In the genomic region with DNA sequence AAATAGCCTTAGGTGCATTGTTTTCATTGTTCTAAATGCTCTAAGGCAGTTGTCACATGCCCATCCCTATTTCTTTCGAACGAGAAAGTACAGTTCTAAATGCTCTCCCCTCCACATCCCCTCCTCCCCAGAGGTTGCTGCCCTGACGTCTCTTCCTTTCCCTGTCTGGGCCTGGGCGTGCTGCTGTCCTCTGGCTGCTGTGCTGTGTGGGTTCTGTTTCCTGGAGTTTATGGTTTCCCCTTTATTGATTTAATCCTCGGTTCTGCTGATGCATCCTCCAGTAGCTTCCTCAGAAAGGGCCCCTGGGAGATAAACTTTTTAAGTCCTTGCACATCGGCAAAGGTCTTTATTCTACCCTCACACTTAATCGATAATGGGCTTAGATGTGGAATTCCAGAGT, we compare ENCODE assay signal across 8 cellular contexts. TPM values are rescaled to one million over a fixed set of nuclear protein-coding genes. Genes with fewer than 3 reads are reported as not detected.
DNase-seq lines count a peak whose midpoint lies in the region; ATAC-seq and TF ChIP-seq lines count a peak whose summit lies in the region.

No MANE protein-coding gene starts in this region.

- no peaks in the 10 kb centered on the region for H3K27me3 ChIP-seq in iPS-20b (ENCODE audit: insufficient read depth, low read length)
- H3K27me3 ChIP-seq in CD8-positive, alpha-beta memory T cell (ENCODE audit: insufficient read depth, low read length, poor library complexity, severe bottlenecking): no peaks in the 10 kb centered on the region

- DNase-seq in NCI-H82 (lab: John Stamatoyannopoulos, UW) (peak; percentile 39), NCI-H82 treated with DMSO at 0.1 percent for 48 hours (lab: John Stamatoyannopoulos, UW; ENCODE audit: unreplicated experiment) (no peak), WTC11 (ENCODE audit: low spot score) (no peak), superior temporal gyrus (ENCODE audit: extremely low spot score) (peak; percentile 72), NCI-H524 treated with DMSO at 0.1 percent for 48 hours (lab: John Stamatoyannopoulos, UW) (no peak)
- no peak for DNase-seq in CD8-positive, alpha-beta memory T cell

- H3K27ac Mint-ChIP-seq in WTC11: peak overlapping the region; percentile 60; the same call in 1 of the 2 replicates
- H3K27ac Mint-ChIP-seq in CD8-positive, alpha-beta memory T cell: peak overlapping the region in 3 of 8 donors; percentile 28 to 77 (median 29)

- peaks cover 31% of the 10 kb centered on the region for H3K4me1 ChIP-seq in iPS-20b (ENCODE audit: insufficient read depth, low read length)
- peaks cover 5% of the 10 kb centered on the region for H3K4me1 ChIP-seq in CD8-positive, alpha-beta memory T cell (ENCODE audit: insufficient read depth, low read length)

- H3K4me3 Mint-ChIP-seq in WTC11: no peak overlapping the region
- peak overlapping the region in 1 of 7 donors; percentile 2 for H3K4me3 Mint-ChIP-seq in CD8-positive, alpha-beta memory T cell

- H3K36me3 ChIP-seq in iPS-20b (ENCODE audit: insufficient read depth, low read depth, low read length): no peaks in the 10 kb centered on the region
- H3K36me3 ChIP-seq in CD8-positive, alpha-beta memory T cell (ENCODE audit: insufficient read depth, low read length): no peaks in the 10 kb centered on the region

- no peaks in the 10 kb centered on the region for H3K27me3 Mint-ChIP-seq in WTC11 (ENCODE audit: low read depth)
- H3K27me3 Mint-ChIP-seq in CD8-positive, alpha-beta memory T cell: no peaks in the 10 kb centered on the region

- peak overlapping the region; percentile 26; the same call in 1 of the 2 replicates for H3K9ac ChIP-seq in iPS-20b (ENCODE audit: low read depth, low read length)

- no peak for TF ChIP-seq CTCF in WTC11 (IDR thresholded peaks at IDR 0.05)

- no peak overlapping the region for H3K27ac ChIP-seq in iPS-20b (ENCODE audit: low read length)
- no peak overlapping the region for H3K27ac ChIP-seq in CD8-positive, alpha-beta memory T cell (ENCODE audit: low read depth, low read length)

- CTCF ChIA-PET in WTC11 (lab: Charles Lee): interaction anchor here (2.6 kb wide), 1 partner anchor 23 kb away, joined by 20 read pairs; no protein-coding TSS in a partner anchor
- CTCF ChIA-PET in CD8-positive, alpha-beta memory T cell (lab: Charles Lee): interaction anchor here (1.4 kb wide), 1 partner anchor 22 kb away, joined by 4 read pairs; no protein-coding TSS in a partner anchor

- peaks cover 66% of the 10 kb centered on the region for H3K4me1 Mint-ChIP-seq in WTC11
- H3K4me1 Mint-ChIP-seq in CD8-positive, alpha-beta memory T cell: peaks cover 9 to 68% (median 34%) of the 10 kb centered on the region in 3 donors

- 0 out of 2 replicates have a peak, but pooled peaks have one; percentile 20 for ATAC-seq in WTC11
- ATAC-seq in GM18870 (IDR thresholded peaks at IDR 0.05; ENCODE audit: unreplicated experiment): no peak

- POLR2A ChIA-PET in WTC11 (lab: Charles Lee): no interaction called here
- POLR2A ChIA-PET in CD8-positive, alpha-beta memory T cell (lab: Charles Lee): no interaction called here

- no peaks in the 10 kb centered on the region for H3K9me3 Mint-ChIP-seq in WTC11
- no peaks in the 10 kb centered on the region for H3K9me3 Mint-ChIP-seq in CD8-positive, alpha-beta memory T cell

- no peak overlapping the region for H3K4me3 ChIP-seq in iPS-20b (ENCODE audit: low read length)
- H3K4me3 ChIP-seq in CD8-positive, alpha-beta memory T cell (ENCODE audit: low read length): no peak overlapping the region

- no peaks in the 10 kb centered on the region for H3K36me3 Mint-ChIP-seq in WTC11
- H3K36me3 Mint-ChIP-seq in CD8-positive, alpha-beta memory T cell: peaks cover 0 to 39% (median 8%) of the 10 kb centered on the region in 3 donors

- no peaks in the 10 kb centered on the region for H3K9me3 ChIP-seq in iPS-20b (ENCODE audit: insufficient read depth, low read depth, low read length)
- no peaks in the 10 kb centered on the region for H3K9me3 ChIP-seq in CD8-positive, alpha-beta memory T cell (ENCODE audit: low read length)

TF ChIP-seq in WTC11, 78 proteins besides CTCF, POLR2A, EP300 and RAD21:
- TF ChIP-seq, protein P1, sequence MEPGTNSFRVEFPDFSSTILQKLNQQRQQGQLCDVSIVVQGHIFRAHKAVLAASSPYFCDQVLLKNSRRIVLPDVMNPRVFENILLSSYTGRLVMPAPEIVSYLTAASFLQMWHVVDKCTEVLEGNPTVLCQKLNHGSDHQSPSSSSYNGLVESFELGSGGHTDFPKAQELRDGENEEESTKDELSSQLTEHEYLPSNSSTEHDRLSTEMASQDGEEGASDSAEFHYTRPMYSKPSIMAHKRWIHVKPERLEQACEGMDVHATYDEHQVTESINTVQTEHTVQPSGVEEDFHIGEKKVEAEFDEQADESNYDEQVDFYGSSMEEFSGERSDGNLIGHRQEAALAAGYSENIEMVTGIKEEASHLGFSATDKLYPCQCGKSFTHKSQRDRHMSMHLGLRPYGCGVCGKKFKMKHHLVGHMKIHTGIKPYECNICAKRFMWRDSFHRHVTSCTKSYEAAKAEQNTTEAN (CRISPR knock-in tag; IDR thresholded peaks at IDR 0.05): no peak

RNA-seq across cellular contexts. Expression of a gene that starts 48.8 kb away (rescaled TPM):
- 4.9 to 5.7 TPM (median 5.5 TPM) in 3 replicates for total RNA-seq in WTC11 (2021)
- 10 to 100 TPM; 11.0 to 13.1 TPM for total RNA-seq in CD8-positive, alpha-beta memory T cell
- 12.7 TPM for polyA plus RNA-seq in CD8-positive, alpha-beta memory T cell

Comparison
In these comparisons a context has a peak if more than half of its experiments do, and no peak if none do; other contexts are left out.
1. DNase-seq: peak in NCI-H82 (single experiment) and superior temporal gyrus (single experiment); none in NCI-H82 treated with DMSO at 0.1 percent for 48 hours (single experiment), WTC11 (single experiment), NCI-H524 treated with DMSO at 0.1 percent for 48 hours (single experiment) and CD8-positive, alpha-beta memory T cell (0 of 5).